ENCODE assay signal across 15 cellular contexts in genomic region chr11:58527429-58527828, GRCh38. TPM values are rescaled to one million over a fixed set of nuclear protein-coding genes. Genes with fewer than 3 reads are reported as not detected.
DNase-seq lines count a peak whose midpoint lies in the region; ATAC-seq lines count a peak whose summit lies in the region.
"Had no signal": no experiment of that assay in that cellular context is flagged by ENCODE, and none has a peak within 500 bp of the region (broad histone marks: within the 10 kb centered on the region; RNA-seq: fewer than 3 reads in every experiment).

No MANE protein-coding gene starts in this region.

- peaks cover 79% of the 10 kb centered on the region for H3K4me1 Mint-ChIP-seq in activated naive CD8-positive, alpha-beta T cell (ENCODE audit: low read depth)
- H3K4me1 Mint-ChIP-seq in naive thymus-derived CD4-positive, alpha-beta T cell = peaks cover 23 to 90% (median 59%) of the 10 kb centered on the region in 7 donors

- H3K36me3 Mint-ChIP-seq in activated naive CD4-positive, alpha-beta T cell treated with anti-CD3 and anti-CD28 coated beads, Interleukin-2, amount 50 U/mL, for 72 hours = peaks cover 27 to 48% of the 10 kb centered on the region in 2 donors
- peaks cover 29% of the 10 kb centered on the region for H3K36me3 Mint-ChIP-seq in activated naive CD8-positive, alpha-beta T cell
- peaks cover 15 to 38% (median 30%) of the 10 kb centered on the region in 5 donors for H3K36me3 Mint-ChIP-seq in naive thymus-derived CD4-positive, alpha-beta T cell

- H3K27ac Mint-ChIP-seq in activated naive CD4-positive, alpha-beta T cell treated with anti-CD3 and anti-CD28 coated beads, Interleukin-2, amount 50 U/mL, for 72 hours = peak overlapping the region; percentile 40 to 94
- H3K27ac Mint-ChIP-seq in activated naive CD8-positive, alpha-beta T cell = peak overlapping the region; percentile 94
- H3K27ac Mint-ChIP-seq in naive thymus-derived CD4-positive, alpha-beta T cell = peak overlapping the region in 8 of 9 donors; percentile 62 to 99 (median 96)
- H3K27ac Mint-ChIP-seq: HFFc6 had no signal

- peaks cover 18 to 58% of the 10 kb centered on the region in 2 donors for H3K4me1 ChIP-seq in naive thymus-derived CD4-positive, alpha-beta T cell (ENCODE audit: control insufficient read depth in 2 of 2, insufficient read depth in 2 of 2, low read length in 2 of 2)

- no peak for DNase-seq in activated naive CD4-positive, alpha-beta T cell treated with anti-CD3 and anti-CD28 coated beads, Interleukin-2, amount 50 U/mL, for 72 hours (ENCODE audit: low spot score in 2 of 2)
- no peak for DNase-seq in activated naive CD4-positive, alpha-beta T cell (lab: John Stamatoyannopoulos, UW)
- DNase-seq in naive thymus-derived CD4-positive, alpha-beta T cell = no peak
- DNase-seq in stimulated activated naive CD4-positive, alpha-beta T cell (lab: John Stamatoyannopoulos, UW) = no peak
- no peak for DNase-seq in effector CD4-positive, alpha-beta T cell
- DNase-seq: GF-D8, HFFc6, NCI-H1436 treated with DMSO at 0.1 percent for 48 hours, NCI-H2081, NCI-H524 had no signal

- POLR2A ChIA-PET in naive thymus-derived CD4-positive, alpha-beta T cell (lab: Charles Lee) = interaction anchor here (0.9 to 11.7 kb wide), 2 partner anchors 37 to 49 kb away, joined by 3 to 140 read pairs; partner anchors contain the start of genes LPXN and ZFP91

- H3K27me3 Mint-ChIP-seq in activated naive CD8-positive, alpha-beta T cell = no peaks in the 10 kb centered on the region
- no peaks in the 10 kb centered on the region for H3K27me3 Mint-ChIP-seq in naive thymus-derived CD4-positive, alpha-beta T cell

- peaks cover 0 to 5% (median 0%) of the 10 kb centered on the region in 3 experiments for H3K9me3 ChIP-seq in naive thymus-derived CD4-positive, alpha-beta T cell (ENCODE audit: control insufficient read depth in 2 of 3, low read length in 3 of 3)

- peaks cover 8 to 39% (median 10%) of the 10 kb centered on the region in 3 experiments for H3K36me3 ChIP-seq in naive thymus-derived CD4-positive, alpha-beta T cell (ENCODE audit: control insufficient read depth in 2 of 3, insufficient read depth in 3 of 3, low read length in 3 of 3)

- ATAC-seq in activated naive CD4-positive, alpha-beta T cell treated with anti-CD3 and anti-CD28 coated beads, Interleukin-2, amount 50 U/mL, for 72 hours = no peak
- ATAC-seq in naive thymus-derived CD4-positive, alpha-beta T cell = no peak
- no peak for ATAC-seq in GM21423 (IDR thresholded peaks at IDR 0.05; ENCODE audit: unreplicated experiment)

- H3K4me3 ChIP-seq in naive thymus-derived CD4-positive, alpha-beta T cell (ENCODE audit: low read length) = no peak overlapping the region

- intact Hi-C loops in naive thymus-derived CD4-positive, alpha-beta T cell (cut with micrococcal nuclease) = loop anchor here in 1 of 2 donors (10.0 kb wide), 2 partner anchors 393 to 1033 kb away; no protein-coding TSS in a partner anchor

- no peak overlapping the region for H3K4me3 Mint-ChIP-seq in activated naive CD8-positive, alpha-beta T cell
- H3K4me3 Mint-ChIP-seq in naive thymus-derived CD4-positive, alpha-beta T cell = peak overlapping the region in 2 of 10 donors; percentile 3 to 11
- H3K4me3 Mint-ChIP-seq: HFFc6 had no signal

- H3K9me3 Mint-ChIP-seq in activated naive CD4-positive, alpha-beta T cell treated with anti-CD3 and anti-CD28 coated beads, Interleukin-2, amount 50 U/mL, for 72 hours = no peaks in the 10 kb centered on the region
- no peaks in the 10 kb centered on the region for H3K9me3 Mint-ChIP-seq in activated naive CD8-positive, alpha-beta T cell (ENCODE audit: low read depth)
- H3K9me3 Mint-ChIP-seq in naive thymus-derived CD4-positive, alpha-beta T cell = peaks cover 0 to 6% (median 2%) of the 10 kb centered on the region in 11 donors
- H3K9me3 Mint-ChIP-seq: HFFc6 had no signal

- CTCF ChIA-PET in naive thymus-derived CD4-positive, alpha-beta T cell (lab: Charles Lee) = interaction anchor here (0.6 to 3.7 kb wide), 3 partner anchors 17 to 1192 kb away, joined by 3 to 18 read pairs (median 4); partner anchors contain the start of gene SSRP1

- H3K27me3 ChIP-seq in naive thymus-derived CD4-positive, alpha-beta T cell (ENCODE audit: control insufficient read depth in 2 of 2, insufficient read depth in 2 of 2, low read length in 2 of 2) = no peaks in the 10 kb centered on the region

- peak overlapping the region; percentile 75 for H3K27ac ChIP-seq in naive thymus-derived CD4-positive, alpha-beta T cell (ENCODE audit: low read depth, low read length)

RNA-seq across cellular contexts. Expression of gene OR5B21, which starts 19.5 kb away (rescaled TPM):
- total RNA-seq in activated naive CD4-positive, alpha-beta T cell treated with anti-CD3 and anti-CD28 coated beads, Interleukin-2, amount 50 U/mL, for 72 hours = under 1 TPM; 0.66 to 0.74 TPM
- total RNA-seq in naive thymus-derived CD4-positive, alpha-beta T cell = 1 to 10 TPM in 3 of 5 experiments, not detected in 2; 1.1 to 2.1 (median 1.9) TPM
- polyA plus RNA-seq in naive thymus-derived CD4-positive, alpha-beta T cell = not detected
- total RNA-seq: A673, H4, RPMI7951 had no signal

RNA-seq across cellular contexts. Expression of gene LPXN, which starts 48.2 kb away (rescaled TPM):
- 100 to 1,000 TPM; 177 to 422 TPM for total RNA-seq in activated naive CD4-positive, alpha-beta T cell treated with anti-CD3 and anti-CD28 coated beads, Interleukin-2, amount 50 U/mL, for 72 hours
- total RNA-seq in naive thymus-derived CD4-positive, alpha-beta T cell = 100 to 1,000 TPM in 3 of 5 experiments, 10 to 100 TPM in 2; 58.2 to 147 (median 142) TPM
- 100 to 1,000 TPM; 169 to 215 TPM for polyA plus RNA-seq in naive thymus-derived CD4-positive, alpha-beta T cell

RNA-seq across cellular contexts. Expression of gene ZFP91, which starts 51.4 kb away (rescaled TPM):
- total RNA-seq in activated naive CD4-positive, alpha-beta T cell treated with anti-CD3 and anti-CD28 coated beads, Interleukin-2, amount 50 U/mL, for 72 hours = 10 to 100 TPM; 37.7 to 79.7 TPM
- total RNA-seq in naive thymus-derived CD4-positive, alpha-beta T cell = 10 to 100 TPM; 36.9 to 53.8 (median 40.9) TPM
- polyA plus RNA-seq in naive thymus-derived CD4-positive, alpha-beta T cell = 1 to 10 TPM; 6.5 to 7.2 TPM
